Comparison of ENCODE assay signal across 1 cellular context in genomic region chr3:182796310-182796709, GRCh38.
A peak's percentile ranks its signal among the peaks of the same experiment; 100 is the strongest.
TF ChIP-seq lines count a peak whose summit lies in the region.

No MANE protein-coding gene starts in this region.

TF ChIP-seq in K562, 482 proteins besides CTCF, POLR2A, EP300 and RAD21:
- TF ChIP-seq GTF3C2 (IDR thresholded peaks at IDR 0.05; ENCODE audit: borderline replicate concordance, extremely low read depth, insufficient read length) (no peak), ZKSCAN3 (CRISPR knock-in tag; IDR thresholded peaks at IDR 0.05) (no peak), TCFL5 (CRISPR knock-in tag; conservative IDR thresholded peaks at IDR 0.05) (no peak), EHMT2 (IDR thresholded peaks at IDR 0.05) (peak; percentile 76; the same call in 1 of the 2 replicates), SNAPC5 (CRISPR knock-in tag; IDR thresholded peaks at IDR 0.05) (no peak), PHB2 (IDR thresholded peaks at IDR 0.05; ENCODE audit: low read depth) (no peak)
